In the genomic region with DNA sequence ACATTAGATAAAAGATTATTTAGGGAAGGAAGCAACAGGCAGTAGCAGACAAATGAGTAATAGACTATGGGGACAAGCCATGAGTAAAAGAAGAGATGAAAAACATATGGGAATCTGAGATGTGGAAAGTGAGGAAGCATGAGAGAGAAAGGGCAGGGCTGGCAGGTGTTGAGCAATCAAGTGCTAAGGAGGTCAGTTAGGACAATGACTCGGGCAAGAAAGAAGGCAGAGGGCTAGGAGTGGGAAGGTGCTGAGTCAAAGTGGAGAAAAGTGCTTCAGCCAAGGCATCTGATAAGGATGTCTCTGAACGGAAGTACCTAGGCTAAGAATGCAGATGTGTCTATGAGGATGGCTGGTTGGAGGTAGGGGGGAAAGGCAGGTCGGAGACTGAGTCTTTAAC, we compare ENCODE assay signal across 1 cellular context.
TF ChIP-seq lines count a peak whose summit lies in the region.

No MANE protein-coding gene starts in this region.

TF ChIP-seq in K562, 482 proteins besides CTCF, POLR2A, EP300 and RAD21 (continued from another document):
- TF ChIP-seq, protein P1, sequence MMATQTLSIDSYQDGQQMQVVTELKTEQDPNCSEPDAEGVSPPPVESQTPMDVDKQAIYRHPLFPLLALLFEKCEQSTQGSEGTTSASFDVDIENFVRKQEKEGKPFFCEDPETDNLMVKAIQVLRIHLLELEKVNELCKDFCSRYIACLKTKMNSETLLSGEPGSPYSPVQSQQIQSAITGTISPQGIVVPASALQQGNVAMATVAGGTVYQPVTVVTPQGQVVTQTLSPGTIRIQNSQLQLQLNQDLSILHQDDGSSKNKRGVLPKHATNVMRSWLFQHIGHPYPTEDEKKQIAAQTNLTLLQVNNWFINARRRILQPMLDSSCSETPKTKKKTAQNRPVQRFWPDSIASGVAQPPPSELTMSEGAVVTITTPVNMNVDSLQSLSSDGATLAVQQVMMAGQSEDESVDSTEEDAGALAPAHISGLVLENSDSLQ (IDR thresholded peaks at IDR 0.05): no peak; the same call in 1 of the 2 replicates
- no peak for TF ChIP-seq NEUROD1 (IDR thresholded peaks at IDR 0.05; ENCODE audit: borderline replicate concordance, low read depth, low read length, partially characterized antibody)
- peak; percentile 23; the same call in 1 of the 2 replicates for TF ChIP-seq ETV1 (tag; conservative IDR thresholded peaks at IDR 0.05; ENCODE audit: low read depth)
- TF ChIP-seq ARID1B (IDR thresholded peaks at IDR 0.05): peak; percentile 29; the same call in 1 of the 2 replicates
- peak; percentile 29; the same call in 1 of the 2 replicates for TF ChIP-seq DPF2 (IDR thresholded peaks at IDR 0.05)
- no peak for TF ChIP-seq ZNF224 (CRISPR knock-in tag; IDR thresholded peaks at IDR 0.05)
- TF ChIP-seq MEIS2 (IDR thresholded peaks at IDR 0.05; ENCODE audit: partially characterized antibody): peak; percentile 8
- no peak for TF ChIP-seq TBP (optimal IDR thresholded peaks at IDR 0.05; ENCODE audit: low read depth, low read length)
- peak; percentile 86 for TF ChIP-seq ZEB2 (IDR thresholded peaks at IDR 0.05)
- no peak for TF ChIP-seq KHSRP (IDR thresholded peaks at IDR 0.05)
- no peak for TF ChIP-seq RUNX1 (IDR thresholded peaks at IDR 0.05; ENCODE audit: low read depth)
- peak; percentile 94 for TF ChIP-seq CEBPB (tag; IDR thresholded peaks at IDR 0.05)
- TF ChIP-seq, protein P2, sequence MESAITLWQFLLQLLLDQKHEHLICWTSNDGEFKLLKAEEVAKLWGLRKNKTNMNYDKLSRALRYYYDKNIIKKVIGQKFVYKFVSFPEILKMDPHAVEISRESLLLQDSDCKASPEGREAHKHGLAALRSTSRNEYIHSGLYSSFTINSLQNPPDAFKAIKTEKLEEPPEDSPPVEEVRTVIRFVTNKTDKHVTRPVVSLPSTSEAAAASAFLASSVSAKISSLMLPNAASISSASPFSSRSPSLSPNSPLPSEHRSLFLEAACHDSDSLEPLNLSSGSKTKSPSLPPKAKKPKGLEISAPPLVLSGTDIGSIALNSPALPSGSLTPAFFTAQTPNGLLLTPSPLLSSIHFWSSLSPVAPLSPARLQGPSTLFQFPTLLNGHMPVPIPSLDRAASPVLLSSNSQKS (CRISPR knock-in tag; IDR thresholded peaks at IDR 0.05): no peak
- peak in 1 of 2 experiments; percentile 17; a peak in 1 of 4 replicates for TF ChIP-seq TRIM24 (IDR thresholded peaks at IDR 0.05)
- TF ChIP-seq ZNF282 (CRISPR knock-in tag; IDR thresholded peaks at IDR 0.05): no peak
- no peak for TF ChIP-seq NR2C2 (CRISPR knock-in tag; IDR thresholded peaks at IDR 0.05)
- peak; percentile 23; the same call in 1 of the 2 replicates for TF ChIP-seq NR2C2 (tag; IDR thresholded peaks at IDR 0.05)
- TF ChIP-seq ZNF239 (CRISPR knock-in tag; IDR thresholded peaks at IDR 0.05): peak; percentile 76
- TF ChIP-seq NFE2 (IDR thresholded peaks at IDR 0.05; ENCODE audit: low read depth): peak; percentile 61
- no peak for TF ChIP-seq CEBPG (CRISPR knock-in tag; IDR thresholded peaks at IDR 0.05)
- TF ChIP-seq CEBPG (tag; conservative IDR thresholded peaks at IDR 0.05 in 1 of 2, IDR thresholded peaks at IDR 0.05 in 1 of 2): peak; percentile 79 to 89
- no peak for TF ChIP-seq PRPF4 (IDR thresholded peaks at IDR 0.05; ENCODE audit: insufficient read depth, low read depth, low read length, poor library complexity, severe bottlenecking)
- peak; percentile 19; the same call in 1 of the 2 replicates for TF ChIP-seq MAFK (IDR thresholded peaks at IDR 0.05; ENCODE audit: low read length)
- no peak for TF ChIP-seq ZBTB8A (IDR thresholded peaks at IDR 0.05; ENCODE audit: partially characterized antibody)
- peak; percentile 84 for TF ChIP-seq CTBP1 (IDR thresholded peaks at IDR 0.05; ENCODE audit: borderline replicate concordance)
- peak; percentile 57 for TF ChIP-seq C11orf30 (IDR thresholded peaks at IDR 0.05; ENCODE audit: low read depth)
